1 cellular context compared by ENCODE assay signal in genomic region chr7:157335256-157335655, GRCh38.
TF ChIP-seq lines count a peak whose summit lies in the region.

No MANE protein-coding gene starts in this region.

TF ChIP-seq in H1, 55 proteins besides CTCF, POLR2A, EP300 and RAD21 (continued from another document):
- TF ChIP-seq CHD2 (IDR thresholded peaks at IDR 0.05; ENCODE audit: low read length) (no peak), CBX8 (IDR thresholded peaks at IDR 0.05; ENCODE audit: borderline replicate concordance, low read depth, low read length) (no peak), KDM4A (IDR thresholded peaks at IDR 0.05; ENCODE audit: low read depth, low read length, severe bottlenecking) (no peak), ZNF274 (IDR thresholded peaks at IDR 0.05; ENCODE audit: borderline replicate concordance, extremely low read depth, low read length) (no peak), HDAC6 (IDR thresholded peaks at IDR 0.05; ENCODE audit: low read depth, low read length) (no peak), CEBPB (IDR thresholded peaks at IDR 0.05; ENCODE audit: low read depth, low read length) (no peak), JUN (IDR thresholded peaks at IDR 0.05; ENCODE audit: low read depth, low read length) (no peak), MAFK (IDR thresholded peaks at IDR 0.05; ENCODE audit: low read depth, low read length) (no peak), MAX (IDR thresholded peaks at IDR 0.05) (no peak), EZH2 (IDR thresholded peaks at IDR 0.05; ENCODE audit: low read depth, low read length, severe bottlenecking) (no peak), BACH1 (IDR thresholded peaks at IDR 0.05; ENCODE audit: low read length) (no peak), POU5F1 (IDR thresholded peaks at IDR 0.05; ENCODE audit: low read depth, low read length) (no peak), HDAC2 (IDR thresholded peaks at IDR 0.05; ENCODE audit: borderline replicate concordance in 1 of 2, low read depth in 2 of 2, low read length in 2 of 2) (no peak), FOSL1 (IDR thresholded peaks at IDR 0.05; ENCODE audit: insufficient read depth, low read depth, low read length) (no peak)
